In genomic region chr3:122578110-122578740, GRCh38 we compare ENCODE assay signal across 8 cellular contexts. TPM values are rescaled to one million over a fixed set of nuclear protein-coding genes. Genes with fewer than 3 reads are reported as not detected.
DNase-seq lines count a peak whose midpoint lies in the region; ATAC-seq and TF ChIP-seq lines count a peak whose summit lies in the region.

No MANE protein-coding gene starts in this region.

- peak overlapping the region; percentile 75 for H3K4me3 Mint-ChIP-seq in progenitor cell of endocrine pancreas (ENCODE audit: low read depth)

- H3K9me3 ChIP-seq in DOHH2 (ENCODE audit: control insufficient read depth, insufficient read depth, low read length) (peaks cover 18% of the 10 kb centered on the region), Karpas-422 (ENCODE audit: low read length) (peaks cover 13% of the 10 kb centered on the region), endocrine pancreas (ENCODE audit: control insufficient read depth, low read length) (peaks cover 9% of the 10 kb centered on the region)

- TF ChIP-seq CTCF in DOHH2 (IDR thresholded peaks at IDR 0.05; ENCODE audit: low read depth, low read length, poor library complexity, severe bottlenecking) (no peak), progenitor cell of endocrine pancreas (IDR thresholded peaks at IDR 0.05; ENCODE audit: unreplicated experiment) (no peak)

- ATAC-seq in GM18909 (IDR thresholded peaks at IDR 0.05; ENCODE audit: poor library complexity, unreplicated experiment): no peak

- H3K27me3 ChIP-seq in DOHH2 (ENCODE audit: control insufficient read depth, low read length): peaks cover 5% of the 10 kb centered on the region; the same call in 1 of the 2 replicates
- no peaks in the 10 kb centered on the region for H3K27me3 ChIP-seq in Karpas-422 (ENCODE audit: low read length)
- no peaks in the 10 kb centered on the region for H3K27me3 ChIP-seq in endocrine pancreas (ENCODE audit: control insufficient read depth, insufficient read depth, low read length)

- H3K4me2 ChIP-seq in DOHH2 (ENCODE audit: low read length) (no peak overlapping the region; the same call in 1 of the 2 replicates), Karpas-422 (ENCODE audit: low read depth, low read length, poor library complexity, severe bottlenecking) (peak overlapping the region; percentile 92)

- H2AFZ ChIP-seq in Karpas-422 (ENCODE audit: low read length): peak overlapping the region; percentile 80

- peaks cover 12% of the 10 kb centered on the region for H3K9me3 Mint-ChIP-seq in progenitor cell of endocrine pancreas (ENCODE audit: low read depth)

- peak overlapping the region; percentile 86 for H3K9ac ChIP-seq in Karpas-422 (ENCODE audit: low read length)
- H3K9ac ChIP-seq in endocrine pancreas (ENCODE audit: control insufficient read depth, insufficient read depth, low read length): peak overlapping the region; percentile 51

- H4K20me1 ChIP-seq in DOHH2 (ENCODE audit: control insufficient read depth, insufficient read depth, low read depth, low read length) (no peaks in the 10 kb centered on the region), Karpas-422 (ENCODE audit: insufficient read depth, low read depth, low read length) (no peaks in the 10 kb centered on the region)

- H3K4me3 ChIP-seq in DOHH2 (ENCODE audit: low read length): peak overlapping the region; percentile 52; the same call in 1 of the 2 replicates
- H3K4me3 ChIP-seq in Karpas-422 (ENCODE audit: low read length): peak overlapping the region; percentile 85
- peak overlapping the region; percentile 45 for H3K4me3 ChIP-seq in endocrine pancreas (ENCODE audit: control insufficient read depth, insufficient read depth, low read length)

- H3K27ac Mint-ChIP-seq in progenitor cell of endocrine pancreas: no peak overlapping the region

- H3K36me3 Mint-ChIP-seq in progenitor cell of endocrine pancreas (ENCODE audit: insufficient read depth): peaks cover 5% of the 10 kb centered on the region

- peaks cover 11% of the 10 kb centered on the region for H3F3A ChIP-seq in DOHH2 (ENCODE audit: control insufficient read depth, insufficient read depth)

- H3K27me3 Mint-ChIP-seq in progenitor cell of endocrine pancreas: peaks cover 13% of the 10 kb centered on the region

- H3K4me1 ChIP-seq in DOHH2 (ENCODE audit: control insufficient read depth, low read length) (peaks cover 46% of the 10 kb centered on the region), Karpas-422 (ENCODE audit: low read length) (peaks cover 61% of the 10 kb centered on the region), endocrine pancreas (ENCODE audit: control insufficient read depth, insufficient read depth, low read length) (peaks cover 4% of the 10 kb centered on the region)

- DNase-seq in Karpas-422 (peak; percentile 70), progenitor cell of endocrine pancreas (ENCODE audit: low spot score, unreplicated experiment) (no peak), NCI-H226 (no peak), amygdala (lab: John Stamatoyannopoulos, UW) (no peak), COLO668 (lab: John Stamatoyannopoulos, UW; ENCODE audit: unreplicated experiment) (no peak)

- no peaks in the 10 kb centered on the region for H3K9me2 ChIP-seq in DOHH2 (replicated peaks; ENCODE audit: control insufficient read depth, low read length)
- H3K9me2 ChIP-seq in Karpas-422 (replicated peaks; ENCODE audit: insufficient read depth, low read length): no peaks in the 10 kb centered on the region

- H3K4me1 Mint-ChIP-seq in progenitor cell of endocrine pancreas (ENCODE audit: low read depth): peaks cover 6% of the 10 kb centered on the region

- H3K36me3 ChIP-seq in DOHH2 (ENCODE audit: control insufficient read depth, low read length) (no peaks in the 10 kb centered on the region), Karpas-422 (ENCODE audit: insufficient read depth, low read length) (0 out of 2 replicates have a peak, but pooled peaks cover 5% of the 10 kb centered on the region), endocrine pancreas (ENCODE audit: control insufficient read depth, insufficient read depth, low read length) (no peaks in the 10 kb centered on the region)

- H3K27ac ChIP-seq in DOHH2 (ENCODE audit: low read depth, low read length): no peak overlapping the region
- peak overlapping the region; percentile 99 for H3K27ac ChIP-seq in Karpas-422 (ENCODE audit: low read length)

- H3K79me2 ChIP-seq in DOHH2 (ENCODE audit: control insufficient read depth, low read length): no peaks in the 10 kb centered on the region
- H3K79me2 ChIP-seq in Karpas-422 (ENCODE audit: low read length): peaks cover 25% of the 10 kb centered on the region

RNA-seq across cellular contexts. Expression of gene PARP15, which starts 0.8 kb away (rescaled TPM):
- 27.7 and 54.3 TPM in 2 replicates for total RNA-seq in Karpas-422 (2014; rRNA removed; shearing (Covaris generic); ENCODE audit: low replicate concordance)
- total RNA-seq in progenitor cell of endocrine pancreas: 0.55 TPM in 2 replicates

RNA-seq across cellular contexts. Expression of gene DTX3L, which starts 14.1 kb away (rescaled TPM):
- 38.7 and 55.8 TPM in 2 replicates for total RNA-seq in Karpas-422 (2014; rRNA removed; shearing (Covaris generic); ENCODE audit: low replicate concordance)
- 13.0 and 14.5 TPM in 2 replicates for total RNA-seq in progenitor cell of endocrine pancreas

RNA-seq across cellular contexts. Expression of gene PARP9, which starts 14.1 kb away (rescaled TPM):
- total RNA-seq in Karpas-422 (2014; rRNA removed; shearing (Covaris generic); ENCODE audit: low replicate concordance): 19.8 and 24.4 TPM in 2 replicates
- total RNA-seq in progenitor cell of endocrine pancreas: 11.3 and 11.5 TPM in 2 replicates

Comparison
In these comparisons a context has a peak if more than half of its experiments do, and no peak if none do; other contexts are left out.
1. RNA of gene PARP15, which starts 0.8 kb away (total RNA-seq): 27.7 to 54.3 TPM in Karpas-422; 0.55 TPM in progenitor cell of endocrine pancreas; every median in the first group is over 10 times any median in the second.
2. Peak in every context shown above with its lines, with median percentiles within 50 percentile points of each other: H3K4me3 ChIP-seq.